In the genomic region with DNA sequence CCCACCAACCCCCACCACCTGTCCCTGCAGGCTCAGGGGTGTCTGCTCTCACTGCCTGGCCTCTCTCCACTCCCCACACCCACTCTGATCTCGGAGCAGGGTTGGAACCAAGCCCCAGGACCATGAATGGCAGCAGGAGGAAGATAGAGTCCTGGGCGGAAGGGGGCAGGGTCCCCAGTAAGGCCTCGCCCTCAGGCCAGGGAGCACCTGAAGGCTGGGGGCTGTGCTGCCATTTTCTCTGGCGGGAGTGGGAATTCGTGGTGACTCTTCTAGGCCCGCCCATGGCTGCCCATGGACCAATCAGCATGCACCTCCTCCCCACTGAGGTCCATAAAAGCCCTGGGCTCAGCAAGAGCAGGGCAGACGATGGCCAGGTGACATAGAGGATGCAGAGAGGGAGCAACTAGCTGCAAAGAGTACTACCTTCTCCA, we compare ENCODE assay signal across 1 cellular context.
TF ChIP-seq lines count a peak whose summit lies in the region.

No MANE protein-coding gene starts in this region.

TF ChIP-seq in HepG2, 621 proteins besides CTCF, POLR2A, EP300 and RAD21 (continued from another document and continues in another):
- TF ChIP-seq, protein P1, sequence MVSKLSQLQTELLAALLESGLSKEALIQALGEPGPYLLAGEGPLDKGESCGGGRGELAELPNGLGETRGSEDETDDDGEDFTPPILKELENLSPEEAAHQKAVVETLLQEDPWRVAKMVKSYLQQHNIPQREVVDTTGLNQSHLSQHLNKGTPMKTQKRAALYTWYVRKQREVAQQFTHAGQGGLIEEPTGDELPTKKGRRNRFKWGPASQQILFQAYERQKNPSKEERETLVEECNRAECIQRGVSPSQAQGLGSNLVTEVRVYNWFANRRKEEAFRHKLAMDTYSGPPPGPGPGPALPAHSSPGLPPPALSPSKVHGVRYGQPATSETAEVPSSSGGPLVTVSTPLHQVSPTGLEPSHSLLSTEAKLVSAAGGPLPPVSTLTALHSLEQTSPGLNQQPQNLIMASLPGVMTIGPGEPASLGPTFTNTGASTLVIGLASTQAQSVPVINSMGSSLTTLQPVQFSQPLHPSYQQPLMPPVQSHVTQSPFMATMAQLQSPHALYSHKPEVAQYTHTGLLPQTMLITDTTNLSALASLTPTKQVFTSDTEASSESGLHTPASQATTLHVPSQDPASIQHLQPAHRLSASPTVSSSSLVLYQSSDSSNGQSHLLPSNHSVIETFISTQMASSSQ (IDR thresholded peaks at IDR 0.05; ENCODE audit: low read depth) = no peak
- TF ChIP-seq, protein P1 (CRISPR knock-in tag; IDR thresholded peaks at IDR 0.05; ENCODE audit: borderline replicate concordance) = 0 out of 2 replicates have a peak, but pooled peaks have one; percentile 16
- TF ChIP-seq, protein P2, sequence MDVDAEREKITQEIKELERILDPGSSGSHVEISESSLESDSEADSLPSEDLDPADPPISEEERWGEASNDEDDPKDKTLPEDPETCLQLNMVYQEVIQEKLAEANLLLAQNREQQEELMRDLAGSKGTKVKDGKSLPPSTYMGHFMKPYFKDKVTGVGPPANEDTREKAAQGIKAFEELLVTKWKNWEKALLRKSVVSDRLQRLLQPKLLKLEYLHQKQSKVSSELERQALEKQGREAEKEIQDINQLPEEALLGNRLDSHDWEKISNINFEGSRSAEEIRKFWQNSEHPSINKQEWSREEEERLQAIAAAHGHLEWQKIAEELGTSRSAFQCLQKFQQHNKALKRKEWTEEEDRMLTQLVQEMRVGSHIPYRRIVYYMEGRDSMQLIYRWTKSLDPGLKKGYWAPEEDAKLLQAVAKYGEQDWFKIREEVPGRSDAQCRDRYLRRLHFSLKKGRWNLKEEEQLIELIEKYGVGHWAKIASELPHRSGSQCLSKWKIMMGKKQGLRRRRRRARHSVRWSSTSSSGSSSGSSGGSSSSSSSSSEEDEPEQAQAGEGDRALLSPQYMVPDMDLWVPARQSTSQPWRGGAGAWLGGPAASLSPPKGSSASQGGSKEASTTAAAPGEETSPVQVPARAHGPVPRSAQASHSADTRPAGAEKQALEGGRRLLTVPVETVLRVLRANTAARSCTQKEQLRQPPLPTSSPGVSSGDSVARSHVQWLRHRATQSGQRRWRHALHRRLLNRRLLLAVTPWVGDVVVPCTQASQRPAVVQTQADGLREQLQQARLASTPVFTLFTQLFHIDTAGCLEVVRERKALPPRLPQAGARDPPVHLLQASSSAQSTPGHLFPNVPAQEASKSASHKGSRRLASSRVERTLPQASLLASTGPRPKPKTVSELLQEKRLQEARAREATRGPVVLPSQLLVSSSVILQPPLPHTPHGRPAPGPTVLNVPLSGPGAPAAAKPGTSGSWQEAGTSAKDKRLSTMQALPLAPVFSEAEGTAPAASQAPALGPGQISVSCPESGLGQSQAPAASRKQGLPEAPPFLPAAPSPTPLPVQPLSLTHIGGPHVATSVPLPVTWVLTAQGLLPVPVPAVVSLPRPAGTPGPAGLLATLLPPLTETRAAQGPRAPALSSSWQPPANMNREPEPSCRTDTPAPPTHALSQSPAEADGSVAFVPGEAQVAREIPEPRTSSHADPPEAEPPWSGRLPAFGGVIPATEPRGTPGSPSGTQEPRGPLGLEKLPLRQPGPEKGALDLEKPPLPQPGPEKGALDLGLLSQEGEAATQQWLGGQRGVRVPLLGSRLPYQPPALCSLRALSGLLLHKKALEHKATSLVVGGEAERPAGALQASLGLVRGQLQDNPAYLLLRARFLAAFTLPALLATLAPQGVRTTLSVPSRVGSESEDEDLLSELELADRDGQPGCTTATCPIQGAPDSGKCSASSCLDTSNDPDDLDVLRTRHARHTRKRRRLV (CRISPR knock-in tag; IDR thresholded peaks at IDR 0.05) = no peak
- TF ChIP-seq, protein P3, sequence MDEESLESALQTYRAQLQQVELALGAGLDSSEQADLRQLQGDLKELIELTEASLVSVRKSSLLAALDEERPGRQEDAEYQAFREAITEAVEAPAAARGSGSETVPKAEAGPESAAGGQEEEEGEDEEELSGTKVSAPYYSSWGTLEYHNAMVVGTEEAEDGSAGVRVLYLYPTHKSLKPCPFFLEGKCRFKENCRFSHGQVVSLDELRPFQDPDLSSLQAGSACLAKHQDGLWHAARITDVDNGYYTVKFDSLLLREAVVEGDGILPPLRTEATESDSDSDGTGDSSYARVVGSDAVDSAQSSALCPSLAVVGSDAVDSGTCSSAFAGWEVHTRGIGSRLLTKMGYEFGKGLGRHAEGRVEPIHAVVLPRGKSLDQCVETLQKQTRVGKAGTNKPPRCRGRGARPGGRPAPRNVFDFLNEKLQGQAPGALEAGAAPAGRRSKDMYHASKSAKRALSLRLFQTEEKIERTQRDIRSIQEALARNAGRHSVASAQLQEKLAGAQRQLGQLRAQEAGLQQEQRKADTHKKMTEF (CRISPR knock-in tag; IDR thresholded peaks at IDR 0.05) = no peak
- TF ChIP-seq ZNF383 (CRISPR knock-in tag; IDR thresholded peaks at IDR 0.05; ENCODE audit: borderline replicate concordance) (no peak), JUND (CRISPR knock-in tag; IDR thresholded peaks at IDR 0.05) (peak; percentile 60; the same call in 1 of the 2 replicates), ATF7-NPFF (CRISPR knock-in tag; IDR thresholded peaks at IDR 0.05; ENCODE audit: low read depth) (0 out of 2 replicates have a peak, but pooled peaks have one; percentile 22), ZNF564 (CRISPR knock-in tag; IDR thresholded peaks at IDR 0.05) (no peak), RFXAP (CRISPR knock-in tag; IDR thresholded peaks at IDR 0.05; ENCODE audit: borderline replicate concordance) (no peak; the same call in 1 of the 2 replicates), BCL6 (CRISPR knock-in tag; IDR thresholded peaks at IDR 0.05) (no peak), STAG1 (CRISPR knock-in tag; IDR thresholded peaks at IDR 0.05) (no peak), ZNF34 (CRISPR knock-in tag; IDR thresholded peaks at IDR 0.05; ENCODE audit: borderline replicate concordance) (no peak), HNRNPK (IDR thresholded peaks at IDR 0.05; ENCODE audit: low read depth, low read length, poor library complexity, severe bottlenecking) (no peak), ZNF713 (CRISPR knock-in tag; IDR thresholded peaks at IDR 0.05) (no peak), ZBTB7A (CRISPR knock-in tag; IDR thresholded peaks at IDR 0.05) (0 out of 2 replicates have a peak, but pooled peaks have one; percentile 63), U2AF2 (IDR thresholded peaks at IDR 0.05; ENCODE audit: low read depth, low read length) (no peak), JDP2 (CRISPR knock-in tag; IDR thresholded peaks at IDR 0.05; ENCODE audit: borderline replicate concordance) (no peak), ZNF30 (CRISPR knock-in tag; IDR thresholded peaks at IDR 0.05) (no peak), ZNF878 (CRISPR knock-in tag; IDR thresholded peaks at IDR 0.05) (no peak), TBP (CRISPR knock-in tag; IDR thresholded peaks at IDR 0.05) (no peak), SALL2 (CRISPR knock-in tag; IDR thresholded peaks at IDR 0.05) (no peak), ATF7 (IDR thresholded peaks at IDR 0.05) (no peak), ATF7 (CRISPR knock-in tag; IDR thresholded peaks at IDR 0.05) (no peak), TCF7L2 (IDR thresholded peaks at IDR 0.05; ENCODE audit: low read depth, low read length) (no peak), ZNF556 (CRISPR knock-in tag; IDR thresholded peaks at IDR 0.05; ENCODE audit: borderline replicate concordance) (no peak), SP4 (CRISPR knock-in tag; IDR thresholded peaks at IDR 0.05) (peak; percentile 25; the same call in 1 of the 2 replicates)
- TF ChIP-seq, protein P4, sequence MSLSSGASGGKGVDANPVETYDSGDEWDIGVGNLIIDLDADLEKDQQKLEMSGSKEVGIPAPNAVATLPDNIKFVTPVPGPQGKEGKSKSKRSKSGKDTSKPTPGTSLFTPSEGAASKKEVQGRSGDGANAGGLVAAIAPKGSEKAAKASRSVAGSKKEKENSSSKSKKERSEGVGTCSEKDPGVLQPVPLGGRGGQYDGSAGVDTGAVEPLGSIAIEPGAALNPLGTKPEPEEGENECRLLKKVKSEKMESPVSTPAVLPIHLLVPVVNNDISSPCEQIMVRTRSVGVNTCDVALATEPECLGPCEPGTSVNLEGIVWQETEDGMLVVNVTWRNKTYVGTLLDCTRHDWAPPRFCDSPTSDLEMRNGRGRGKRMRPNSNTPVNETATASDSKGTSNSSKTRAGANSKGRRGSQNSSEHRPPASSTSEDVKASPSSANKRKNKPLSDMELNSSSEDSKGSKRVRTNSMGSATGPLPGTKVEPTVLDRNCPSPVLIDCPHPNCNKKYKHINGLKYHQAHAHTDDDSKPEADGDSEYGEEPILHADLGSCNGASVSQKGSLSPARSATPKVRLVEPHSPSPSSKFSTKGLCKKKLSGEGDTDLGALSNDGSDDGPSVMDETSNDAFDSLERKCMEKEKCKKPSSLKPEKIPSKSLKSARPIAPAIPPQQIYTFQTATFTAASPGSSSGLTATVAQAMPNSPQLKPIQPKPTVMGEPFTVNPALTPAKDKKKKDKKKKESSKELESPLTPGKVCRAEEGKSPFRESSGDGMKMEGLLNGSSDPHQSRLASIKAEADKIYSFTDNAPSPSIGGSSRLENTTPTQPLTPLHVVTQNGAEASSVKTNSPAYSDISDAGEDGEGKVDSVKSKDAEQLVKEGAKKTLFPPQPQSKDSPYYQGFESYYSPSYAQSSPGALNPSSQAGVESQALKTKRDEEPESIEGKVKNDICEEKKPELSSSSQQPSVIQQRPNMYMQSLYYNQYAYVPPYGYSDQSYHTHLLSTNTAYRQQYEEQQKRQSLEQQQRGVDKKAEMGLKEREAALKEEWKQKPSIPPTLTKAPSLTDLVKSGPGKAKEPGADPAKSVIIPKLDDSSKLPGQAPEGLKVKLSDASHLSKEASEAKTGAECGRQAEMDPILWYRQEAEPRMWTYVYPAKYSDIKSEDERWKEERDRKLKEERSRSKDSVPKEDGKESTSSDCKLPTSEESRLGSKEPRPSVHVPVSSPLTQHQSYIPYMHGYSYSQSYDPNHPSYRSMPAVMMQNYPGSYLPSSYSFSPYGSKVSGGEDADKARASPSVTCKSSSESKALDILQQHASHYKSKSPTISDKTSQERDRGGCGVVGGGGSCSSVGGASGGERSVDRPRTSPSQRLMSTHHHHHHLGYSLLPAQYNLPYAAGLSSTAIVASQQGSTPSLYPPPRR (CRISPR knock-in tag; IDR thresholded peaks at IDR 0.05; ENCODE audit: borderline replicate concordance) = no peak
- TF ChIP-seq, protein P5, sequence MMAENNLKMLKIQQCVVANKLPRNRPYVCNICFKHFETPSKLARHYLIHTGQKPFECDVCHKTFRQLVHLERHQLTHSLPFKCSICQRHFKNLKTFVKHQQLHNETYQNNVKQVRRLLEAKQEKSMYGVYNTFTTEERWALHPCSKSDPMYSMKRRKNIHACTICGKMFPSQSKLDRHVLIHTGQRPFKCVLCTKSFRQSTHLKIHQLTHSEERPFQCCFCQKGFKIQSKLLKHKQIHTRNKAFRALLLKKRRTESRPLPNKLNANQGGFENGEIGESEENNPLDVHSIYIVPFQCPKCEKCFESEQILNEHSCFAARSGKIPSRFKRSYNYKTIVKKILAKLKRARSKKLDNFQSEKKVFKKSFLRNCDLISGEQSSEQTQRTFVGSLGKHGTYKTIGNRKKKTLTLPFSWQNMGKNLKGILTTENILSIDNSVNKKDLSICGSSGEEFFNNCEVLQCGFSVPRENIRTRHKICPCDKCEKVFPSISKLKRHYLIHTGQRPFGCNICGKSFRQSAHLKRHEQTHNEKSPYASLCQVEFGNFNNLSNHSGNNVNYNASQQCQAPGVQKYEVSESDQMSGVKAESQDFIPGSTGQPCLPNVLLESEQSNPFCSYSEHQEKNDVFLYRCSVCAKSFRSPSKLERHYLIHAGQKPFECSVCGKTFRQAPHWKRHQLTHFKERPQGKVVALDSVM (CRISPR knock-in tag; IDR thresholded peaks at IDR 0.05) = no peak
- TF ChIP-seq, protein P6, sequence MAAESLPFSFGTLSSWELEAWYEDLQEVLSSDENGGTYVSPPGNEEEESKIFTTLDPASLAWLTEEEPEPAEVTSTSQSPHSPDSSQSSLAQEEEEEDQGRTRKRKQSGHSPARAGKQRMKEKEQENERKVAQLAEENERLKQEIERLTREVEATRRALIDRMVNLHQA (CRISPR knock-in tag; IDR thresholded peaks at IDR 0.05) = no peak
- TF ChIP-seq, protein P7, sequence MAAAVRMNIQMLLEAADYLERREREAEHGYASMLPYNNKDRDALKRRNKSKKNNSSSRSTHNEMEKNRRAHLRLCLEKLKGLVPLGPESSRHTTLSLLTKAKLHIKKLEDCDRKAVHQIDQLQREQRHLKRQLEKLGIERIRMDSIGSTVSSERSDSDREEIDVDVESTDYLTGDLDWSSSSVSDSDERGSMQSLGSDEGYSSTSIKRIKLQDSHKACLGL (CRISPR knock-in tag; IDR thresholded peaks at IDR 0.05) = no peak
- TF ChIP-seq, protein P8, sequence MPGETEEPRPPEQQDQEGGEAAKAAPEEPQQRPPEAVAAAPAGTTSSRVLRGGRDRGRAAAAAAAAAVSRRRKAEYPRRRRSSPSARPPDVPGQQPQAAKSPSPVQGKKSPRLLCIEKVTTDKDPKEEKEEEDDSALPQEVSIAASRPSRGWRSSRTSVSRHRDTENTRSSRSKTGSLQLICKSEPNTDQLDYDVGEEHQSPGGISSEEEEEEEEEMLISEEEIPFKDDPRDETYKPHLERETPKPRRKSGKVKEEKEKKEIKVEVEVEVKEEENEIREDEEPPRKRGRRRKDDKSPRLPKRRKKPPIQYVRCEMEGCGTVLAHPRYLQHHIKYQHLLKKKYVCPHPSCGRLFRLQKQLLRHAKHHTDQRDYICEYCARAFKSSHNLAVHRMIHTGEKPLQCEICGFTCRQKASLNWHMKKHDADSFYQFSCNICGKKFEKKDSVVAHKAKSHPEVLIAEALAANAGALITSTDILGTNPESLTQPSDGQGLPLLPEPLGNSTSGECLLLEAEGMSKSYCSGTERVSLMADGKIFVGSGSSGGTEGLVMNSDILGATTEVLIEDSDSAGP (CRISPR knock-in tag; IDR thresholded peaks at IDR 0.05; ENCODE audit: borderline replicate concordance) = 0 out of 2 replicates have a peak, but pooled peaks have one; percentile 48
- TF ChIP-seq, protein P9, sequence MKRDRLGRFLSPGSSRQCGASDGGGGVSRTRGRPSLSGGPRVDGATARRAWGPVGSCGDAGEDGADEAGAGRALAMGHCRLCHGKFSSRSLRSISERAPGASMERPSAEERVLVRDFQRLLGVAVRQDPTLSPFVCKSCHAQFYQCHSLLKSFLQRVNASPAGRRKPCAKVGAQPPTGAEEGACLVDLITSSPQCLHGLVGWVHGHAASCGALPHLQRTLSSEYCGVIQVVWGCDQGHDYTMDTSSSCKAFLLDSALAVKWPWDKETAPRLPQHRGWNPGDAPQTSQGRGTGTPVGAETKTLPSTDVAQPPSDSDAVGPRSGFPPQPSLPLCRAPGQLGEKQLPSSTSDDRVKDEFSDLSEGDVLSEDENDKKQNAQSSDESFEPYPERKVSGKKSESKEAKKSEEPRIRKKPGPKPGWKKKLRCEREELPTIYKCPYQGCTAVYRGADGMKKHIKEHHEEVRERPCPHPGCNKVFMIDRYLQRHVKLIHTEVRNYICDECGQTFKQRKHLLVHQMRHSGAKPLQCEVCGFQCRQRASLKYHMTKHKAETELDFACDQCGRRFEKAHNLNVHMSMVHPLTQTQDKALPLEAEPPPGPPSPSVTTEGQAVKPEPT (CRISPR knock-in tag; IDR thresholded peaks at IDR 0.05; ENCODE audit: low read depth) = no peak
